Comparison of ENCODE assay signal across 12 cellular contexts in the genomic region with DNA sequence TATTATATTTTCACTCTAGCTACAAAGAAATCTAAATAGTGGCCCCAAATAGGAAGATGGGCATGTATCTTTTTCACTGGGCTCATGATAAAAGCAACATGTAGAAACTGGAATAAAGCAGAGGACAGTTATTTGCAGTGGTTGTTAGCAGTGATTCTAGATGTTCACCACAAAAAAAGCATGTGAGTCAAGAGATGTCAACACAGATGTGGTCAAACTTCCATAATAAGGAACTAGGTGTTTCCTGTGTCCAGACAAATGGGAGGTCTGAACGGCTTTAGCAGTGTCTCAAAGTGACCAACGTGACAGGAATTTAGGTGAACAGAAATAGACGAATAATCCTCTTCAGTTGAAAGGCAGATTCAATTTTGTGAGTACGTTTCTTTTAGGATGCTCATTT.
DNase-seq lines count a peak whose midpoint lies in the region; ATAC-seq, FAIRE-seq and TF ChIP-seq lines count a peak whose summit lies in the region.
"Had no signal": no experiment of that assay in that cellular context is flagged by ENCODE, and none has a peak within 500 bp of the region (broad histone marks: within the 10 kb centered on the region; RNA-seq: fewer than 3 reads in every experiment).

No MANE protein-coding gene starts in this region.

- H3K27me3 ChIP-seq in astrocyte (ENCODE audit: insufficient read depth, low read length) = no peaks in the 10 kb centered on the region
- H3K27me3 ChIP-seq in aorta (ENCODE audit: control insufficient read depth in 1 of 2, insufficient read depth in 2 of 2, low read length in 1 of 2) = no peaks in the 10 kb centered on the region

- H3K4me3 Mint-ChIP-seq in astrocyte (ENCODE audit: unreplicated experiment) = no peak overlapping the region
- H3K4me3 Mint-ChIP-seq in neural crest cell = no peak overlapping the region
- H3K4me3 Mint-ChIP-seq: H9; natural killer cell treated with Interleukin-12 subunit alpha and Interleukin-12 subunit beta and Interleukin-15 and Interleukin-18, amount 100 ng/mL, for 72 hours had no signal

- H3K4me2 ChIP-seq in astrocyte (ENCODE audit: low read length) = peak overlapping the region; percentile 2

- ATAC-seq in GM21360 (IDR thresholded peaks at IDR 0.05; ENCODE audit: unreplicated experiment) (no peak), aorta (ENCODE audit: low FRiP score) (no peak)

- H3K4me3 ChIP-seq in astrocyte (ENCODE audit: insufficient read depth, low read depth, low read length) (no peak overlapping the region), aorta (ENCODE audit: low read length in 2 of 2) (no peak overlapping the region)

- H3K36me3 ChIP-seq in astrocyte (ENCODE audit: insufficient read depth, low read length) (no peaks in the 10 kb centered on the region), aorta (ENCODE audit: control insufficient read depth in 1 of 2, insufficient read depth in 2 of 2, low read length in 1 of 2) (no peaks in the 10 kb centered on the region)

- H3K9ac ChIP-seq in astrocyte (ENCODE audit: low read length) = no peak overlapping the region

- no peak overlapping the region for H3K27ac Mint-ChIP-seq in astrocyte (ENCODE audit: unreplicated experiment)
- peak overlapping the region; percentile 16 for H3K27ac Mint-ChIP-seq in neural crest cell (ENCODE audit: unreplicated experiment)

- H3K9me3 Mint-ChIP-seq in astrocyte (ENCODE audit: unreplicated experiment) (no peaks in the 10 kb centered on the region), neural crest cell (peaks cover 3% of the 10 kb centered on the region)
- H3K9me3 Mint-ChIP-seq: H9; natural killer cell treated with Interleukin-12 subunit alpha and Interleukin-12 subunit beta and Interleukin-15 and Interleukin-18, amount 100 ng/mL, for 72 hours had no signal

- no peaks in the 10 kb centered on the region for H4K20me1 ChIP-seq in astrocyte (ENCODE audit: insufficient read depth, low read length)

- DNase-seq in EH (ENCODE audit: low read depth) = peak; percentile 36
- DNase-seq in LHCN-M2 (ENCODE audit: low read depth) = peak; percentile 81
- DNase-seq in astrocyte (ENCODE audit: low read depth) = peak; percentile 57
- no peak for DNase-seq in neural crest cell (ENCODE audit: low read depth, low spot score)
- DNase-seq in AG20443 (ENCODE audit: low spot score) = no peak
- DNase-seq in aorta = no peak
- DNase-seq: activated naive CD8-positive, alpha-beta T cell treated with anti-CD3 and anti-CD28 coated beads, Interleukin-2, amount 10 ng/mL, durations not matched to agents 7 days and 5 days; H9; kidney; NCI-H146 had no signal

- no peaks in the 10 kb centered on the region for H3K36me3 Mint-ChIP-seq in astrocyte (ENCODE audit: low read depth, unreplicated experiment)
- peaks cover 3% of the 10 kb centered on the region for H3K36me3 Mint-ChIP-seq in neural crest cell (ENCODE audit: low read depth)
- H3K36me3 Mint-ChIP-seq: natural killer cell treated with Interleukin-12 subunit alpha and Interleukin-12 subunit beta and Interleukin-15 and Interleukin-18, amount 100 ng/mL, for 72 hours had no signal

- H3K27me3 Mint-ChIP-seq in astrocyte (ENCODE audit: low read depth, unreplicated experiment) (no peaks in the 10 kb centered on the region), neural crest cell (ENCODE audit: low read depth) (no peaks in the 10 kb centered on the region)
- H3K27me3 Mint-ChIP-seq: activated naive CD8-positive, alpha-beta T cell treated with anti-CD3 and anti-CD28 coated beads, Interleukin-2, amount 10 ng/mL, durations not matched to agents 7 days and 5 days had no signal

- H3K9me3 ChIP-seq in astrocyte (ENCODE audit: insufficient read depth, low read depth, low read length) (no peaks in the 10 kb centered on the region), aorta (ENCODE audit: control insufficient read depth, low read length) (no peaks in the 10 kb centered on the region)

- H3K79me2 ChIP-seq in astrocyte (ENCODE audit: insufficient read depth, low read length) = no peaks in the 10 kb centered on the region

- intact Hi-C loops in aorta (cut with DNase I) = no loop called here

- WGBS in aorta, 2 donors = 84 to 89% methylated on average over 4 of the region's 4 CpGs

- peak; percentile 39 for FAIRE-seq in astrocyte (lab: Jason Lieb, UNC)
- FAIRE-seq: kidney had no signal

- H2AFZ ChIP-seq in astrocyte (ENCODE audit: low read depth, low read length) = no peak overlapping the region

- H3K27ac ChIP-seq in astrocyte (ENCODE audit: low read depth, low read length) = no peak overlapping the region
- H3K27ac ChIP-seq in aorta (ENCODE audit: low read depth in 1 of 2, low read length in 2 of 2) = no peak overlapping the region

- TF ChIP-seq CTCF in astrocyte (IDR thresholded peaks at IDR 0.05; ENCODE audit: insufficient read depth, low read depth, low read length) (no peak), neural crest cell (conservative IDR thresholded peaks at IDR 0.05) (no peak)

- H3K4me1 ChIP-seq in astrocyte (ENCODE audit: insufficient read depth, low read length) = peaks cover 7% of the 10 kb centered on the region
- H3K4me1 ChIP-seq in aorta (ENCODE audit: control insufficient read depth in 1 of 2, insufficient read depth in 2 of 2, low read length in 2 of 2) = no peaks in the 10 kb centered on the region

- H3K4me1 Mint-ChIP-seq in astrocyte (ENCODE audit: low read depth, unreplicated experiment) = peaks cover 5% of the 10 kb centered on the region
- H3K4me1 Mint-ChIP-seq in neural crest cell = no peaks in the 10 kb centered on the region

Comparison
In these comparisons a context has a peak if more than half of its experiments do, and no peak if none do; other contexts are left out.
1. DNase-seq: peak in EH (single experiment), LHCN-M2 (single experiment) and astrocyte (single experiment); none in neural crest cell (single experiment), AG20443 (single experiment) and aorta (0 of 2).